Comparison of ENCODE assay signal across 28 cellular contexts in genomic region chrX:39504227-39504626, GRCh38.
"Had no signal": no experiment of that assay in that cellular context is flagged by ENCODE, and none has a peak within 500 bp of the region (broad histone marks: within the 10 kb centered on the region; RNA-seq: fewer than 3 reads in every experiment).

No MANE protein-coding gene starts in this region.

- H3K9me3 Mint-ChIP-seq: natural killer cell; stimulated activated effector memory CD8-positive, alpha-beta T cell treated with anti-CD3 and anti-CD28 coated beads, Interleukin-12 subunit alpha, Interleukin-12 subunit beta, amount 100 ng/mL, for 72 hours had no signal

- H3K4me3 ChIP-seq: heart right ventricle, hepatocyte, left ventricle myocardium inferior, lung, neural progenitor cell, ovary, prostate gland, sigmoid colon, spleen, stomach, testis, thyroid gland, transverse colon, upper lobe of right lung had no signal

- H3K4me1 ChIP-seq: left ventricle myocardium inferior, prostate gland, sigmoid colon, spleen, stomach, testis, transverse colon, upper lobe of right lung had no signal

- H3K36me3 Mint-ChIP-seq: mesothelial cell of epicardium; natural killer cell; neural progenitor cell; stimulated activated effector memory CD8-positive, alpha-beta T cell treated with anti-CD3 and anti-CD28 coated beads, Interleukin-12 subunit alpha, Interleukin-12 subunit beta, amount 100 ng/mL, for 72 hours had no signal

- H3K27ac ChIP-seq: heart right ventricle, hepatocyte, left ventricle myocardium inferior, neural progenitor cell, neutrophil, ovary, prostate gland, sigmoid colon, spleen, stomach, testis, transverse colon, upper lobe of right lung had no signal

- H3K27ac Mint-ChIP-seq: mesothelial cell of epicardium; naive B cell; natural killer cell; nephron progenitor cell; neural progenitor cell; stimulated activated effector memory CD8-positive, alpha-beta T cell treated with anti-CD3 and anti-CD28 coated beads, Interleukin-12 subunit alpha, Interleukin-12 subunit beta, amount 100 ng/mL, for 72 hours had no signal

- H3K36me3 ChIP-seq: heart right ventricle, left ventricle myocardium inferior, neural progenitor cell, neutrophil, ovary, prostate gland, sigmoid colon, spleen, stomach, thyroid gland, transverse colon, upper lobe of right lung had no signal

- DNase-seq: heart right ventricle; islet precursor cell; left ventricle myocardium inferior; mesendoderm; naive B cell; natural killer cell; ovary; posterior cingulate gyrus; retina; sigmoid colon; small intestine; spleen; stimulated activated CD4-positive, alpha-beta T cell treated with anti-CD3 and anti-CD28 coated beads, Interleukin-4, amount 100 ng/mL, for 24 hours; stimulated activated naive CD4-positive, alpha-beta T cell; stomach; thyroid gland; transverse colon; upper lobe of right lung had no signal

- H3K4me2 ChIP-seq: hepatocyte, neural progenitor cell had no signal

- H3K4me1 Mint-ChIP-seq: natural killer cell, neural progenitor cell had no signal

- H3K27me3 ChIP-seq: hepatocyte, neural progenitor cell, neutrophil, ovary, sigmoid colon, testis, thyroid gland, transverse colon, upper lobe of right lung had no signal

- H3K27me3 Mint-ChIP-seq: naive B cell had no signal

- H3K4me3 Mint-ChIP-seq: mesothelial cell of epicardium; naive B cell; natural killer cell; nephron progenitor cell; neural progenitor cell; stimulated activated effector memory CD8-positive, alpha-beta T cell treated with anti-CD3 and anti-CD28 coated beads, Interleukin-12 subunit alpha, Interleukin-12 subunit beta, amount 100 ng/mL, for 72 hours had no signal

- FAIRE-seq: small intestine, urothelium cell line had no signal

- H3K9me3 ChIP-seq: neutrophil, ovary, prostate gland, sigmoid colon, testis, thyroid gland, transverse colon, upper lobe of right lung had no signal

- ATAC-seq: natural killer cell; stimulated activated effector memory CD8-positive, alpha-beta T cell treated with anti-CD3 and anti-CD28 coated beads, Interleukin-12 subunit alpha, Interleukin-12 subunit beta, amount 100 ng/mL, for 72 hours; upper lobe of right lung had no signal
